ENCODE assay signal across 8 cellular contexts in genomic region chr1:153612755-153613331, GRCh38. TPM values are rescaled to one million over a fixed set of nuclear protein-coding genes. Genes with fewer than 3 reads are reported as not detected.
DNase-seq lines count a peak whose midpoint lies in the region; ATAC-seq lines count a peak whose summit lies in the region.

Gene S100A16 (minus strand): TSS chr1:153613137. CDS start chr1:153608151, 4,986 bp downstream.

- H3K9ac ChIP-seq in rectal smooth muscle tissue (ENCODE audit: low read length), result peak within 1 kb of the TSS; percentile 64

- ATAC-seq in left ventricle myocardium superior, result peak; percentile 86
- no peak for ATAC-seq in HG03159 (IDR thresholded peaks at IDR 0.05; ENCODE audit: unreplicated experiment)

- H3K27ac ChIP-seq in rectal smooth muscle tissue (ENCODE audit: low read depth, low read length), result peak within 1 kb of the TSS; percentile 82

- intact Hi-C loops in left ventricle myocardium superior (cut with micrococcal nuclease), result no loop called here

- H3K4me3 ChIP-seq in rectal smooth muscle tissue (ENCODE audit: low read length), result peak within 1 kb of the TSS; percentile 87

- no peaks in the 10 kb centered on the region for H3K27me3 ChIP-seq in rectal smooth muscle tissue (ENCODE audit: control insufficient read depth, insufficient read depth, low read length)

- H3K36me3 ChIP-seq in rectal smooth muscle tissue (ENCODE audit: control insufficient read depth, insufficient read depth, low read length), result no peaks in the 10 kb centered on the region

- peaks cover 18% of the 10 kb centered on the region for H3K4me1 ChIP-seq in rectal smooth muscle tissue (ENCODE audit: control insufficient read depth, insufficient read depth, low read length)

- DNase-seq in GM04503 (ENCODE audit: low read depth) (peak; percentile 42), amniotic epithelial cell (ENCODE audit: low read depth) (peak; percentile 65), left ventricle myocardium superior (peak; percentile 87), activated gamma-delta T cell treated with Interleukin-2 at 50 U/mL for 16 hours (no peak), DMS79 treated with DMSO at 0.1 percent for 48 hours (lab: John Stamatoyannopoulos, UW) (no peak)
- no peak for DNase-seq in activated CD8-positive, alpha-beta memory T cell treated with anti-CD3 and anti-CD28 coated beads, Interleukin-2, amount 50 U/mL, for 4 hours

RNA-seq across cellular contexts. Expression of gene S100A16, which starts in this region (rescaled TPM):
- 42.2 TPM for total RNA-seq in left ventricle myocardium superior

Comparison
In these comparisons a context has a peak if more than half of its experiments do, and no peak if none do; other contexts are left out.
1. DNase-seq: peak in GM04503 (single experiment), amniotic epithelial cell (single experiment) and left ventricle myocardium superior (single experiment); none in activated gamma-delta T cell treated with Interleukin-2 at 50 U/mL for 16 hours (single experiment), activated CD8-positive, alpha-beta memory T cell treated with anti-CD3 and anti-CD28 coated beads, Interleukin-2, amount 50 U/mL, for 4 hours (single experiment) and DMS79 treated with DMSO at 0.1 percent for 48 hours (single experiment).